In genomic region chr1:2547210-2548067, GRCh38 we compare ENCODE assay signal across 9 cellular contexts. TPM values are rescaled to one million over a fixed set of nuclear protein-coding genes. Genes with fewer than 3 reads are reported as not detected.
DNase-seq lines count a peak whose midpoint lies in the region; ATAC-seq, FAIRE-seq and TF ChIP-seq lines count a peak whose summit lies in the region.
"Had no signal": no experiment of that assay in that cellular context is flagged by ENCODE, and none has a peak within 500 bp of the region (broad histone marks: within the 10 kb centered on the region; RNA-seq: fewer than 3 reads in every experiment).

No MANE protein-coding gene starts in this region.

- H3K27ac ChIP-seq in GM12878 (ENCODE audit: control insufficient read depth, insufficient read depth) (peak overlapping the region; percentile 96), mesendoderm (ENCODE audit: low read depth, low read length) (peak overlapping the region; percentile 69), temporal lobe (ENCODE audit: low read depth, low read length) (peak overlapping the region; percentile 90)

- no peak for TF ChIP-seq RAD21 in GM12878 (IDR thresholded peaks at IDR 0.05; ENCODE audit: insufficient read depth, low read depth, low read length)

- POLR2A ChIA-PET in GM12878 (lab: Charles Lee): interaction anchor here (0.6 to 4.9 kb wide), 15 partner anchors 8 to 353 kb away, joined by 3 to 62 read pairs (median 5); partner anchors contain the start of genes FAAP20, MORN1, PANK4 and PEX10

- no peak overlapping the region for H2AK5ac ChIP-seq in mesendoderm (ENCODE audit: low read length)

- H3K18ac ChIP-seq in mesendoderm (ENCODE audit: low read length): peak overlapping the region; percentile 51

- H3K36me3 ChIP-seq in NT2/D1 (ENCODE audit: insufficient read depth, insufficient read length, low read length) (no peaks in the 10 kb centered on the region), GM12878 (ENCODE audit: control insufficient read depth in 2 of 2, insufficient read depth in 2 of 2, low read length in 1 of 2) (no peaks in the 10 kb centered on the region), mesendoderm (ENCODE audit: control insufficient read depth, insufficient read depth, low read length) (no peaks in the 10 kb centered on the region)

- H2AFZ ChIP-seq in GM12878 (ENCODE audit: control insufficient read depth, low read depth, low read length): no peak overlapping the region; the same call in 1 of the 2 replicates

- ATAC-seq in GM12878: peak; percentile 37
- ATAC-seq in GM18868 (IDR thresholded peaks at IDR 0.05; ENCODE audit: unreplicated experiment): no peak

- no TSS peak for BruUV-seq in GM12878 (replicated peaks; lab: Mats Ljungman, UMichigan)

- H3K9ac ChIP-seq in NT2/D1 (ENCODE audit: insufficient read length, low read depth) (peak overlapping the region; percentile 85), GM12878 (ENCODE audit: control insufficient read depth, insufficient read depth, low read length) (peak overlapping the region; percentile 85), mesendoderm (ENCODE audit: low read length) (peak overlapping the region; percentile 61)

- SMC1A ChIA-PET in GM12878 (lab: Charles Lee; ENCODE audit: uncharacterized antibody, unreplicated experiment): interaction anchor here (0.8 to 3.1 kb wide), 8 partner anchors 9 to 134 kb away, joined by 3 to 30 read pairs (median 12); partner anchors contain the start of genes PANK4, PRXL2B and TNFRSF14

- no peak overlapping the region for H2BK15ac ChIP-seq in mesendoderm (replicated peaks; ENCODE audit: low read depth)

- H3K23ac ChIP-seq in mesendoderm (ENCODE audit: low read length): no peak overlapping the region

- 1% methylated on average over 21 of the region's 27 CpGs for WGBS in GM12878 (ENCODE audit: insufficient coverage, insufficient replicate concordance, low lambda C conversion rate, missing lambda C conversion rate)
- WGBS in mesendoderm (ENCODE audit: extremely low coverage, insufficient coverage, low lambda C conversion rate): no CpG with 5 or more reads among the region's 27 CpGs

- TF ChIP-seq EP300 in GM12878 (IDR thresholded peaks at IDR 0.05; ENCODE audit: borderline replicate concordance in 1 of 2, control insufficient read depth in 1 of 2, low read depth in 2 of 2, low read length in 2 of 2): no peak; a peak in 1 of 4 replicates

- no peak overlapping the region for H4K5ac ChIP-seq in mesendoderm (ENCODE audit: low read length)

- H3K4me3 ChIP-seq in NT2/D1 (ENCODE audit: insufficient read length, low read depth): peak overlapping the region; percentile 61
- peak overlapping the region; percentile 82 for H3K4me3 ChIP-seq in GM12878
- peak overlapping the region; percentile 4 for H3K4me3 ChIP-seq in mesendoderm (ENCODE audit: low read length)

- H3K79me2 ChIP-seq in GM12878 (ENCODE audit: control insufficient read depth, insufficient read depth, low read length) (peaks cover 5% of the 10 kb centered on the region), mesendoderm (ENCODE audit: control insufficient read depth, insufficient read depth, low read length) (no peaks in the 10 kb centered on the region)

- TF ChIP-seq POLR2A in GM12878 (IDR thresholded peaks at IDR 0.05; ENCODE audit: low read depth, low read length): peak; percentile 75

- H2BK5ac ChIP-seq in mesendoderm (ENCODE audit: low read length): no peak overlapping the region

- H3K9me3 ChIP-seq in NT2/D1 (ENCODE audit: insufficient read depth, low read length) (no peaks in the 10 kb centered on the region), GM12878 (replicated peaks; ENCODE audit: control insufficient read depth, insufficient read depth, low read length) (no peaks in the 10 kb centered on the region)

- RAD21 ChIA-PET in GM12878 (lab: Charles Lee; ENCODE audit: unreplicated experiment): interaction anchor here (0.9 to 7.1 kb wide), 13 partner anchors 9 to 352 kb away, joined by 3 to 86 read pairs (median 12); partner anchors contain the start of genes FAAP20, MORN1, PANK4 and PRXL2B

- H3K56ac ChIP-seq in mesendoderm (ENCODE audit: low read length): peak overlapping the region; percentile 87

- FAIRE-seq in GM12878 (lab: Jason Lieb, UNC): no peak
- FAIRE-seq: A204.1 had no signal

- H3K27me3 ChIP-seq in NT2/D1 (ENCODE audit: insufficient read depth, insufficient read length): peaks cover 10% of the 10 kb centered on the region
- no peaks in the 10 kb centered on the region for H3K27me3 ChIP-seq in GM12878 (replicated peaks in 1 of 2; ENCODE audit: control insufficient read depth in 2 of 2, insufficient read depth in 2 of 2, low read length in 1 of 2)
- no peaks in the 10 kb centered on the region for H3K27me3 ChIP-seq in mesendoderm (ENCODE audit: insufficient read depth, low read length, poor library complexity)

- no peak for TF ChIP-seq CTCF in GM12878 (IDR thresholded peaks at IDR 0.05 in 2 of 3, conservative IDR thresholded peaks at IDR 0.05 in 1 of 3; ENCODE audit: control insufficient read depth in 2 of 3, extremely low read depth in 1 of 3, insufficient read depth in 1 of 3, low read depth in 3 of 3, low read length in 3 of 3)

- CTCF ChIA-PET in GM12878 (lab: Yijun Ruan, JAX): interaction anchor here (0.6 to 4.9 kb wide), 12 partner anchors 9 to 351 kb away, joined by 3 to 37 read pairs (median 8); partner anchors contain the start of genes FAAP20, MORN1, PANK4 and PEX10

- H3K4me2 ChIP-seq in GM12878 (ENCODE audit: control insufficient read depth, insufficient read depth) (peak overlapping the region; percentile 99), mesendoderm (ENCODE audit: low read length) (peak overlapping the region; percentile 70)

- DNase-seq in NCI-H146 (lab: John Stamatoyannopoulos, UW): peak; percentile 49
- no peak for DNase-seq in NCI-H146 treated with DMSO at 0.1 percent for 48 hours (lab: John Stamatoyannopoulos, UW; ENCODE audit: unreplicated experiment)
- DNase-seq in NT2/D1 (ENCODE audit: low read depth, low spot score): no peak
- DNase-seq in GM12878 (ENCODE audit: low read depth, low spot score): no peak
- no peak for DNase-seq in mesendoderm
- DNase-seq in glomerular visceral epithelial cell (ENCODE audit: extremely low spot score): no peak

- H3K4ac ChIP-seq in mesendoderm (ENCODE audit: low read depth, low read length): no peak overlapping the region

- in situ Hi-C loops in GM12878 (cut with MboI): loop anchor here (5.0 kb wide), 2 partner anchors 35 to 135 kb away; partner anchors contain the start of gene PEX10

- H4K8ac ChIP-seq in mesendoderm (ENCODE audit: low read depth, low read length): no peak overlapping the region

- peaks cover 19% of the 10 kb centered on the region for H3K4me1 ChIP-seq in NT2/D1 (ENCODE audit: insufficient read depth, insufficient read length)
- H3K4me1 ChIP-seq in GM12878 (ENCODE audit: control insufficient read depth, insufficient read depth, low read length): peaks cover 25% of the 10 kb centered on the region
- H3K4me1 ChIP-seq in mesendoderm (ENCODE audit: control insufficient read depth, low read depth, low read length): no peaks in the 10 kb centered on the region

- intact Hi-C loops in GM12878 (cut with micrococcal nuclease; ENCODE audit: unreplicated experiment): loop anchor here (1.0 to 10.0 kb wide), 5 partner anchors 21 to 353 kb away; partner anchors contain the start of genes FAAP20 and PANK4

- H2BK120ac ChIP-seq in mesendoderm (ENCODE audit: low read depth, low read length): no peak overlapping the region

- H3K79me1 ChIP-seq in mesendoderm (ENCODE audit: low read length): no peaks in the 10 kb centered on the region

- no peaks in the 10 kb centered on the region for H4K20me1 ChIP-seq in GM12878 (ENCODE audit: control insufficient read depth, insufficient read depth)

RNA-seq across cellular contexts. Expression of gene TNFRSF14, which starts 8.7 kb away (rescaled TPM):
- 315 and 380 TPM in 2 replicates for total RNA-seq in GM12878 (2013; cell fraction: nucleolus; rRNA removed)
- total RNA-seq in GM12878 (2014; rRNA removed) (53.6 and 61.1 TPM in 2 replicates), GM12878 (2014; rRNA removed; fragmentation: Illumina TruSeq; extraction: Trizol) (20.0 and 23.0 TPM in 2 replicates), GM12878 (2021) (76.2 and 79.1 TPM in 2 replicates), temporal lobe (0.98 TPM)
- 42.6 TPM for polyA plus RNA-seq in GM12878 (2011; ENCODE audit: low read depth)
- polyA plus RNA-seq in GM12878 (2011; rRNA removed) (30.5 and 69.6 TPM in 2 replicates), GM12878 (2014; fragmentation: Illumina TruSeq; extraction: Trizol) (4.8 and 19.2 TPM in 2 replicates), GM12878 (2014; fragmentation: Nextera tagmentation; extraction: Ambion mirVana) (1 to 10 TPM in 1 of 2 experiments, under 1 TPM in 1; 0.43 to 2.9 TPM), GM12878 (2014; rRNA removed) (113 and 114 TPM in 2 replicates), GM12878 (2016; fragmentation: Nextera tagmentation; extraction: Ambion mirVana) (10 to 100 TPM; 36.2 to 46.7 TPM)
- polyA plus RNA-seq in GM12878 (2011; cell fraction: cytosol; rRNA removed): 85.6 and 116 TPM in 2 replicates
- 998 and 1,152 TPM in 2 replicates for polyA plus RNA-seq in GM12878 (2011; cell fraction: nucleus; rRNA removed)
- polyA plus RNA-seq in GM12878 (2012): 120 and 163 TPM in 2 replicates
- 22.7 and 47.3 TPM in 2 replicates for polyA minus RNA-seq in GM12878 (2011; rRNA and poly(A)+ RNA removed)
- polyA minus RNA-seq in GM12878 (2011; cell fraction: cytosol; rRNA and poly(A)+ RNA removed): 17.1 and 28.0 TPM in 2 replicates
- 91.9 and 124 TPM in 2 replicates for polyA minus RNA-seq in GM12878 (2011; cell fraction: nucleus; rRNA and poly(A)+ RNA removed)
- 0.08 TPM for polyA plus RNA-seq in mesendoderm (2013, experiment 1 of 2)
- polyA plus RNA-seq in mesendoderm (2013, experiment 2 of 2): 0.04 TPM

RNA-seq across cellular contexts. Expression of gene HES5, which starts 17.4 kb away (rescaled TPM):
- not detected in 2 replicates for total RNA-seq in GM12878 (2013; cell fraction: nucleolus; rRNA removed)
- total RNA-seq in GM12878 (2014; rRNA removed) (0.22 TPM in 1 of 2 replicates, not detected in the other), GM12878 (2014; rRNA removed; fragmentation: Illumina TruSeq; extraction: Trizol) (not detected in 2 replicates), GM12878 (2021) (0.15 TPM in 1 of 2 replicates, not detected in the other), temporal lobe (13.3 TPM)
- not detected for polyA plus RNA-seq in GM12878 (2011; ENCODE audit: low read depth)
- polyA plus RNA-seq in GM12878 (2011; rRNA removed) (not detected in 2 replicates), GM12878 (2014; fragmentation: Illumina TruSeq; extraction: Trizol) (not detected in 2 replicates), GM12878 (2014; fragmentation: Nextera tagmentation; extraction: Ambion mirVana) (not detected), GM12878 (2014; rRNA removed) (0.12 TPM in 1 of 2 replicates, not detected in the other), GM12878 (2016; fragmentation: Nextera tagmentation; extraction: Ambion mirVana) (not detected)
- not detected in 2 replicates for polyA plus RNA-seq in GM12878 (2011; cell fraction: cytosol; rRNA removed)
- not detected in 2 replicates for polyA plus RNA-seq in GM12878 (2011; cell fraction: nucleus; rRNA removed)
- not detected in 2 replicates for polyA plus RNA-seq in GM12878 (2012)
- polyA minus RNA-seq in GM12878 (2011; rRNA and poly(A)+ RNA removed): not detected in 2 replicates
- polyA minus RNA-seq in GM12878 (2011; cell fraction: cytosol; rRNA and poly(A)+ RNA removed): not detected in 2 replicates
- polyA minus RNA-seq in GM12878 (2011; cell fraction: nucleus; rRNA and poly(A)+ RNA removed): not detected in 2 replicates
- not detected for polyA plus RNA-seq in mesendoderm (2013, experiment 1 of 2)
- polyA plus RNA-seq in mesendoderm (2013, experiment 2 of 2): not detected

RNA-seq across cellular contexts. Expression of gene PANK4, which starts 21.0 kb away (rescaled TPM):
- 85.4 and 117 TPM in 2 replicates for total RNA-seq in GM12878 (2013; cell fraction: nucleolus; rRNA removed)
- total RNA-seq in GM12878 (2014; rRNA removed): 24.1 and 24.9 TPM in 2 replicates
- 10.4 and 10.6 TPM in 2 replicates for total RNA-seq in GM12878 (2014; rRNA removed; fragmentation: Illumina TruSeq; extraction: Trizol)
- total RNA-seq in GM12878 (2021): 25.8 and 38.0 TPM in 2 replicates
- 7.1 TPM for polyA plus RNA-seq in GM12878 (2011; ENCODE audit: low read depth)
- polyA plus RNA-seq in GM12878 (2011; rRNA removed): 12.4 and 27.0 TPM in 2 replicates
- 15.9 and 23.0 TPM in 2 replicates for polyA plus RNA-seq in GM12878 (2011; cell fraction: cytosol; rRNA removed)
- polyA plus RNA-seq in GM12878 (2011; cell fraction: nucleus; rRNA removed): 158 and 199 TPM in 2 replicates
- 18.2 and 18.5 TPM in 2 replicates for polyA plus RNA-seq in GM12878 (2012)
- polyA plus RNA-seq in GM12878 (2014; fragmentation: Illumina TruSeq; extraction: Trizol): 11.1 and 15.0 TPM in 2 replicates
- 1 to 10 TPM in 1 of 2 experiments, under 1 TPM in 1; 0.35 to 1.5 TPM for polyA plus RNA-seq in GM12878 (2014; fragmentation: Nextera tagmentation; extraction: Ambion mirVana)
- polyA plus RNA-seq in GM12878 (2014; rRNA removed): 25.0 and 27.2 TPM in 2 replicates
- 10 to 100 TPM; 18.2 to 19.0 TPM for polyA plus RNA-seq in GM12878 (2016; fragmentation: Nextera tagmentation; extraction: Ambion mirVana)
- polyA minus RNA-seq in GM12878 (2011; rRNA and poly(A)+ RNA removed): 14.9 and 26.2 TPM in 2 replicates
- 13.2 and 15.7 TPM in 2 replicates for polyA minus RNA-seq in GM12878 (2011; cell fraction: cytosol; rRNA and poly(A)+ RNA removed)
- polyA minus RNA-seq in GM12878 (2011; cell fraction: nucleus; rRNA and poly(A)+ RNA removed): 55.4 and 89.3 TPM in 2 replicates
- polyA plus RNA-seq in mesendoderm (2013, experiment 1 of 2): 9.4 TPM
- polyA plus RNA-seq in mesendoderm (2013, experiment 2 of 2): 9.4 TPM
- 25.3 TPM for total RNA-seq in temporal lobe

RNA-seq across cellular contexts. Expression of gene PRXL2B, which starts 39.1 kb away (rescaled TPM):
- total RNA-seq in GM12878 (2013; cell fraction: nucleolus; rRNA removed): 6.1 and 6.2 TPM in 2 replicates
- total RNA-seq in GM12878 (2014; rRNA removed) (4.2 TPM in 2 replicates), GM12878 (2014; rRNA removed; fragmentation: Illumina TruSeq; extraction: Trizol) (1.8 and 1.9 TPM in 2 replicates), GM12878 (2021) (5.6 and 7.6 TPM in 2 replicates), temporal lobe (14.5 TPM)
- 2.4 TPM for polyA plus RNA-seq in GM12878 (2011; ENCODE audit: low read depth)
- polyA plus RNA-seq in GM12878 (2011; rRNA removed) (3.1 and 5.0 TPM in 2 replicates), GM12878 (2014; fragmentation: Illumina TruSeq; extraction: Trizol) (1.3 and 2.7 TPM in 2 replicates), GM12878 (2014; fragmentation: Nextera tagmentation; extraction: Ambion mirVana) (under 1 TPM; 0.44 to 0.53 TPM), GM12878 (2014; rRNA removed) (5.5 and 6.8 TPM in 2 replicates), GM12878 (2016; fragmentation: Nextera tagmentation; extraction: Ambion mirVana) (1 to 10 TPM; 3.8 to 4.8 TPM)
- polyA plus RNA-seq in GM12878 (2011; cell fraction: cytosol; rRNA removed): 8.8 and 10.6 TPM in 2 replicates
- polyA plus RNA-seq in GM12878 (2011; cell fraction: nucleus; rRNA removed): 19.6 and 22.7 TPM in 2 replicates
- polyA plus RNA-seq in GM12878 (2012): 7.7 and 7.9 TPM in 2 replicates
- 1.1 and 5.2 TPM in 2 replicates for polyA minus RNA-seq in GM12878 (2011; rRNA and poly(A)+ RNA removed)
- polyA minus RNA-seq in GM12878 (2011; cell fraction: cytosol; rRNA and poly(A)+ RNA removed): 1.6 and 2.6 TPM in 2 replicates
- polyA minus RNA-seq in GM12878 (2011; cell fraction: nucleus; rRNA and poly(A)+ RNA removed): 3.0 and 3.5 TPM in 2 replicates
- polyA plus RNA-seq in mesendoderm (2013, experiment 1 of 2): 22.0 TPM
- 22.9 TPM for polyA plus RNA-seq in mesendoderm (2013, experiment 2 of 2)

Comparison
In these comparisons a context has a peak if more than half of its experiments do, and no peak if none do; other contexts are left out.
1. H3K4me3 ChIP-seq: peak in every context shown above with its lines; median percentile 82 in GM12878; 61 in NT2/D1; 4 in mesendoderm.
2. RNA of gene TNFRSF14, which starts 8.7 kb away (total RNA-seq): 20.0 to 380 TPM in GM12878; 0.98 TPM in temporal lobe (single experiment); every median in the first group is over 10 times any median in the second.
3. RNA of gene HES5, which starts 17.4 kb away (total RNA-seq): 13.3 TPM in temporal lobe (single experiment); 0.15 to 0.22 TPM in GM12878; every median in the first group is over 10 times any median in the second.
4. Peak in every context shown above with its lines, with median percentiles within 50 percentile points of each other: H3K9ac ChIP-seq and H3K27ac ChIP-seq.